Comparison of ENCODE assay signal across 1 cellular context in the genomic region with DNA sequence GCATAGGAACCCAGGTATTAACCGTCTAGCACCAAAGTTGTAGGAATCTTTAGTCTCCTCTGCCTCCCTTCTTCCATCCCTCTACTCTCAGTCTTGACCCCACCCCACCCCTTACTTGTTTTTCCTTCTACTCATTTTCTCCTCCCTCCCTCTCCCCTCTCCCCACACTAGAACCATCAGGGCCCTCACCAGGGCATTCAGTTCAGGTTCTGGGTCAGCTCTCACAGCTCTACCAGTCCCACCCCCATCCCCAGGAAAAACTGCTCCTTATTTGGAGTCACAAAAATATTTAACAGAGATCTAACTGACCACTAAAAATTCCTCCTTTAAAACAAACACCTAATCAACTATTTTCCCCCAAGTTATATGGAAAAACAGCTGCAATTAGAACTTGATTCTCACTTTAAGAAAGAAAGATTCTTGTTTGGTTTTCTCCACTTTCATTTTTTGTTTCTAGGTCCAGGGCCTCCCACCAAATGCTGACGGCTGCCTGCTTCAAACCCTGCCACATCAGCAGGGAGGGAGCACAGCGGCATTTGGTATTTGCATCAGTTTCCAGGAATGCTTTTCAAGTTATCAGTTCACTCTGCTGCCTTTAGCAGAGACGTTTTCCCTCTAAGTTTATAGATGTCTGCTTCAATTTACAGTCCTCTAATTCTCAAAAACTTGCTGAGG.
TF ChIP-seq lines count a peak whose summit lies in the region.

No MANE protein-coding gene starts in this region.

TF ChIP-seq in IMR-90, 13 proteins besides CTCF, POLR2A, EP300 and RAD21:
- TF ChIP-seq, protein P1, sequence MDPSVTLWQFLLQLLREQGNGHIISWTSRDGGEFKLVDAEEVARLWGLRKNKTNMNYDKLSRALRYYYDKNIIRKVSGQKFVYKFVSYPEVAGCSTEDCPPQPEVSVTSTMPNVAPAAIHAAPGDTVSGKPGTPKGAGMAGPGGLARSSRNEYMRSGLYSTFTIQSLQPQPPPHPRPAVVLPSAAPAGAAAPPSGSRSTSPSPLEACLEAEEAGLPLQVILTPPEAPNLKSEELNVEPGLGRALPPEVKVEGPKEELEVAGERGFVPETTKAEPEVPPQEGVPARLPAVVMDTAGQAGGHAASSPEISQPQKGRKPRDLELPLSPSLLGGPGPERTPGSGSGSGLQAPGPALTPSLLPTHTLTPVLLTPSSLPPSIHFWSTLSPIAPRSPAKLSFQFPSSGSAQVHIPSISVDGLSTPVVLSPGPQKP (IDR thresholded peaks at IDR 0.05; ENCODE audit: borderline replicate concordance, low read depth, low read length): no peak
- TF ChIP-seq MAZ (IDR thresholded peaks at IDR 0.05; ENCODE audit: borderline replicate concordance, low read depth, low read length) (peak; percentile 19; the same call in 1 of the 2 replicates), SMC3 (IDR thresholded peaks at IDR 0.05; ENCODE audit: low read depth, low read length) (0 out of 2 replicates have a peak, but pooled peaks have one; percentile 4), RCOR1 (IDR thresholded peaks at IDR 0.05; ENCODE audit: insufficient replicate concordance, low read length) (no peak), CEBPB (IDR thresholded peaks at IDR 0.05; ENCODE audit: low read depth, low read length) (0 out of 2 replicates have a peak, but pooled peaks have one; percentile 20), BHLHE40 (IDR thresholded peaks at IDR 0.05; ENCODE audit: low read depth, low read length) (no peak), FOS (IDR thresholded peaks at IDR 0.05; ENCODE audit: low read depth, low read length) (no peak), CHD1 (IDR thresholded peaks at IDR 0.05; ENCODE audit: low read depth, low read length) (no peak), RFX5 (IDR thresholded peaks at IDR 0.05; ENCODE audit: low read depth, low read length) (no peak), MAFK (IDR thresholded peaks at IDR 0.05; ENCODE audit: low read depth, low read length) (peak; percentile 72), NFE2L2 (IDR thresholded peaks at IDR 0.05; ENCODE audit: low read depth, low read length) (no peak)
- TF ChIP-seq, protein P2, sequence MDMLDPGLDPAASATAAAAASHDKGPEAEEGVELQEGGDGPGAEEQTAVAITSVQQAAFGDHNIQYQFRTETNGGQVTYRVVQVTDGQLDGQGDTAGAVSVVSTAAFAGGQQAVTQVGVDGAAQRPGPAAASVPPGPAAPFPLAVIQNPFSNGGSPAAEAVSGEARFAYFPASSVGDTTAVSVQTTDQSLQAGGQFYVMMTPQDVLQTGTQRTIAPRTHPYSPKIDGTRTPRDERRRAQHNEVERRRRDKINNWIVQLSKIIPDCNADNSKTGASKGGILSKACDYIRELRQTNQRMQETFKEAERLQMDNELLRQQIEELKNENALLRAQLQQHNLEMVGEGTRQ (IDR thresholded peaks at IDR 0.05; ENCODE audit: low read depth, low read length): no peak
